8 cellular contexts compared by ENCODE assay signal in genomic region chr7:108454317-108454673, GRCh38. TPM values are rescaled to one million over a fixed set of nuclear protein-coding genes. Genes with fewer than 3 reads are reported as not detected.
A peak's percentile ranks its signal among the peaks of the same experiment; 100 is the strongest.
DNase-seq lines count a peak whose midpoint lies in the region; ATAC-seq and TF ChIP-seq lines count a peak whose summit lies in the region.

No MANE protein-coding gene starts in this region.

- H3K36me3 ChIP-seq in iPS-18a (ENCODE audit: control insufficient read depth, low read depth, low read length), result no peaks in the 10 kb centered on the region

- no peak overlapping the region for H3K9ac ChIP-seq in iPS-18a (ENCODE audit: low read length)

- H3K27ac Mint-ChIP-seq in activated CD4-positive, alpha-beta T cell treated with anti-CD3 and anti-CD28 coated beads, Interleukin-2, amount 10 ng/mL, durations not matched to agents 7 days and 5 days, result no peak overlapping the region
- H3K27ac Mint-ChIP-seq in activated naive CD8-positive, alpha-beta T cell, result no peak overlapping the region
- peak overlapping the region; percentile 88 to 91 for H3K27ac Mint-ChIP-seq in stimulated activated naive CD8-positive, alpha-beta T cell treated with anti-CD3 and anti-CD28 coated beads, Interleukin-15, amount 100 ng/mL, for 72 hours

- peak overlapping the region; percentile 61 for H3K4me3 Mint-ChIP-seq in activated CD4-positive, alpha-beta T cell treated with anti-CD3 and anti-CD28 coated beads, Interleukin-2, amount 10 ng/mL, durations not matched to agents 7 days and 5 days
- H3K4me3 Mint-ChIP-seq in activated naive CD8-positive, alpha-beta T cell, result peak overlapping the region; percentile 92
- peak overlapping the region; percentile 94 to 95 for H3K4me3 Mint-ChIP-seq in stimulated activated naive CD8-positive, alpha-beta T cell treated with anti-CD3 and anti-CD28 coated beads, Interleukin-15, amount 100 ng/mL, for 72 hours

- H3K27ac ChIP-seq in iPS-18a (ENCODE audit: low read length), result no peak overlapping the region

- no peak for TF ChIP-seq POLR2A in GM18505 (IDR thresholded peaks at IDR 0.05; ENCODE audit: borderline replicate concordance, extremely low read depth, insufficient read depth, insufficient read length)

- H3K4me1 Mint-ChIP-seq in activated CD4-positive, alpha-beta T cell treated with anti-CD3 and anti-CD28 coated beads, Interleukin-2, amount 10 ng/mL, durations not matched to agents 7 days and 5 days, result peaks cover 10% of the 10 kb centered on the region
- H3K4me1 Mint-ChIP-seq in activated naive CD8-positive, alpha-beta T cell (ENCODE audit: low read depth), result peaks cover 53% of the 10 kb centered on the region
- H3K4me1 Mint-ChIP-seq in stimulated activated naive CD8-positive, alpha-beta T cell treated with anti-CD3 and anti-CD28 coated beads, Interleukin-15, amount 100 ng/mL, for 72 hours, result peaks cover 68% of the 10 kb centered on the region

- no peak for ATAC-seq in stimulated activated naive CD8-positive, alpha-beta T cell treated with anti-CD3 and anti-CD28 coated beads, Interleukin-15, amount 100 ng/mL, for 72 hours
- no peak for ATAC-seq in GM18505 (IDR thresholded peaks at IDR 0.05; ENCODE audit: unreplicated experiment)
- no peak for ATAC-seq in GM21423 (IDR thresholded peaks at IDR 0.05; ENCODE audit: unreplicated experiment)

- peaks cover 54% of the 10 kb centered on the region for H3K27me3 ChIP-seq in iPS-18a (ENCODE audit: control insufficient read depth, insufficient read depth, low read length)

- H3K4me1 ChIP-seq in iPS-18a (ENCODE audit: control insufficient read depth, low read depth, low read length), result peaks cover 21% of the 10 kb centered on the region

- DNase-seq in activated CD4-positive, alpha-beta T cell treated with anti-CD3 and anti-CD28 coated beads, Interleukin-2, amount 10 ng/mL, durations not matched to agents 7 days and 5 days, result no peak
- no peak for DNase-seq in activated CD4-positive, alpha-beta T cell treated with anti-CD3 and anti-CD28 coated beads, Interleukin-2, amount 50 U/mL, for 4 hours
- DNase-seq in stimulated activated naive CD8-positive, alpha-beta T cell treated with anti-CD3 and anti-CD28 coated beads, Interleukin-15, amount 100 ng/mL, for 72 hours, result no peak
- DNase-seq in AML-193 (lab: John Stamatoyannopoulos, UW), result no peak

- no peaks in the 10 kb centered on the region for H3K36me3 Mint-ChIP-seq in activated CD4-positive, alpha-beta T cell treated with anti-CD3 and anti-CD28 coated beads, Interleukin-2, amount 10 ng/mL, durations not matched to agents 7 days and 5 days (ENCODE audit: low read depth)
- H3K36me3 Mint-ChIP-seq in activated naive CD8-positive, alpha-beta T cell, result no peaks in the 10 kb centered on the region

- POLR2A ChIA-PET in activated CD4-positive, alpha-beta T cell treated with anti-CD3 and anti-CD28 coated beads, Interleukin-2, amount 10 ng/mL, durations not matched to agents 7 days and 5 days (lab: Charles Lee), result no interaction called here

- H3K27me3 Mint-ChIP-seq in activated CD4-positive, alpha-beta T cell treated with anti-CD3 and anti-CD28 coated beads, Interleukin-2, amount 10 ng/mL, durations not matched to agents 7 days and 5 days, result peaks cover 58% of the 10 kb centered on the region
- peaks cover 1% of the 10 kb centered on the region for H3K27me3 Mint-ChIP-seq in activated naive CD8-positive, alpha-beta T cell
- peaks cover 22% of the 10 kb centered on the region for H3K27me3 Mint-ChIP-seq in stimulated activated naive CD8-positive, alpha-beta T cell treated with anti-CD3 and anti-CD28 coated beads, Interleukin-15, amount 100 ng/mL, for 72 hours

- CTCF ChIA-PET in activated CD4-positive, alpha-beta T cell treated with anti-CD3 and anti-CD28 coated beads, Interleukin-2, amount 10 ng/mL, durations not matched to agents 7 days and 5 days (lab: Charles Lee), result interaction anchor here (1.1 kb wide), 1 partner anchor 14 kb away, joined by 3 read pairs; no protein-coding TSS in a partner anchor

- no peaks in the 10 kb centered on the region for H3K9me3 ChIP-seq in iPS-18a (ENCODE audit: control insufficient read depth, low read depth, low read length)

- H3K9me3 Mint-ChIP-seq in activated CD4-positive, alpha-beta T cell treated with anti-CD3 and anti-CD28 coated beads, Interleukin-2, amount 10 ng/mL, durations not matched to agents 7 days and 5 days, result no peaks in the 10 kb centered on the region
- H3K9me3 Mint-ChIP-seq in activated naive CD8-positive, alpha-beta T cell (ENCODE audit: low read depth), result no peaks in the 10 kb centered on the region
- no peaks in the 10 kb centered on the region for H3K9me3 Mint-ChIP-seq in stimulated activated naive CD8-positive, alpha-beta T cell treated with anti-CD3 and anti-CD28 coated beads, Interleukin-15, amount 100 ng/mL, for 72 hours

- H3K4me3 ChIP-seq in iPS-18a (ENCODE audit: low read length), result peak overlapping the region; percentile 78

RNA-seq across cellular contexts. Expression of gene NRCAM, which starts 1.9 kb away (rescaled TPM):
- under 1 TPM; 0.12 to 0.46 TPM for total RNA-seq in activated CD4-positive, alpha-beta T cell treated with anti-CD3 and anti-CD28 coated beads, Interleukin-2, amount 10 ng/mL, durations not matched to agents 7 days and 5 days

Comparison
In these comparisons a context has a peak if more than half of its experiments do, and no peak if none do; other contexts are left out.
1. H3K27ac Mint-ChIP-seq: peak in stimulated activated naive CD8-positive, alpha-beta T cell treated with anti-CD3 and anti-CD28 coated beads, Interleukin-15, amount 100 ng/mL, for 72 hours (2 of 2); none in activated CD4-positive, alpha-beta T cell treated with anti-CD3 and anti-CD28 coated beads, Interleukin-2, amount 10 ng/mL, durations not matched to agents 7 days and 5 days (single experiment) and activated naive CD8-positive, alpha-beta T cell (single experiment).
2. Peak in every context shown above with its lines, with median percentiles within 50 percentile points of each other: H3K4me3 Mint-ChIP-seq.